ENCODE assay signal across 34 cellular contexts in genomic region chr5:158531899-158532298, GRCh38.
"Had no signal": no experiment of that assay in that cellular context is flagged by ENCODE, and none has a peak within 500 bp of the region (broad histone marks: within the 10 kb centered on the region; RNA-seq: fewer than 3 reads in every experiment).

No MANE protein-coding gene starts in this region.

- H3K9me3 ChIP-seq: ascending aorta, breast epithelium had no signal

- H3K27me3 Mint-ChIP-seq: activated naive CD4-positive, alpha-beta T cell treated with anti-CD3 and anti-CD28 coated beads, Interleukin-2, amount 50 U/mL, for 24 hours; activated naive CD8-positive, alpha-beta T cell treated with anti-CD3 and anti-CD28 coated beads, Interleukin-2, amount 50 U/mL, for 24 hours; activated T-cell treated with anti-CD3 and anti-CD28 coated beads, Interleukin-2, amount 50 U/mL, for 24 hours had no signal

- ATAC-seq: activated CD4-positive, CD25-positive, alpha-beta regulatory T cell treated with anti-CD3 and anti-CD28 coated beads, Interleukin-2, amount 50 U/mL, for 24 hours; activated naive CD8-positive, alpha-beta T cell treated with anti-CD3 and anti-CD28 coated beads, Interleukin-2, amount 50 U/mL, for 24 hours; activated T-cell treated with anti-CD3 and anti-CD28 coated beads, Interleukin-2, amount 50 U/mL, for 72 hours; activated T-helper 17 cell treated with anti-CD3 and anti-CD28 coated beads, Interleukin-2, amount 50 U/mL, for 72 hours; esophagus mucosa; T-helper 17 cell had no signal

- H3K4me3 Mint-ChIP-seq: activated B cell treated with CpG ODN at 0.5 μM for 24 hours; activated CD4-positive, alpha-beta memory T cell treated with anti-CD3 and anti-CD28 coated beads, Interleukin-2, amount 10 ng/mL, durations not matched to agents 7 days and 5 days; activated CD4-positive, alpha-beta T cell treated with anti-CD3 and anti-CD28 coated beads, Interleukin-2, amount 10 ng/mL, durations not matched to agents 7 days and 5 days; activated naive CD4-positive, alpha-beta T cell treated with anti-CD3 and anti-CD28 coated beads, Interleukin-2, amount 50 U/mL, for 24 hours; activated naive CD8-positive, alpha-beta T cell treated with anti-CD3 and anti-CD28 coated beads for 36 hours; activated naive CD8-positive, alpha-beta T cell treated with anti-CD3 and anti-CD28 coated beads, Interleukin-2, amount 50 U/mL, for 24 hours; activated T-cell treated with anti-CD3 and anti-CD28 coated beads, Interleukin-2, amount 50 U/mL, for 24 hours; activated T-cell treated with anti-CD3 and anti-CD28 coated beads, Interleukin-2, amount 50 U/mL, for 72 hours; activated T-helper 17 cell treated with anti-CD3 and anti-CD28 coated beads, Interleukin-2, amount 50 U/mL, for 72 hours; brain; dendritic cell treated with granulocyte-macrophage colony-stimulating factor and Interleukin-4, amounts not matched to agents 40 ng/mL and 50 ng/mL, for 4 days; endodermal cell; T-helper 17 cell; T-helper 2 cell treated with Interferon-gamma antibody and Interleukin-4, amounts not matched to agents 5 μg/mL and 100 μg/mL, for 36 hours had no signal

- H3K9me3 Mint-ChIP-seq: activated B cell treated with CpG ODN at 0.5 μM for 24 hours; activated CD4-positive, alpha-beta memory T cell treated with anti-CD3 and anti-CD28 coated beads, Interleukin-2, amount 10 ng/mL, durations not matched to agents 7 days and 5 days; activated CD4-positive, alpha-beta T cell treated with anti-CD3 and anti-CD28 coated beads, Interleukin-2, amount 10 ng/mL, durations not matched to agents 7 days and 5 days; activated naive CD4-positive, alpha-beta T cell treated with anti-CD3 and anti-CD28 coated beads, Interleukin-2, amount 50 U/mL, for 24 hours; activated naive CD8-positive, alpha-beta T cell treated with anti-CD3 and anti-CD28 coated beads for 36 hours; activated naive CD8-positive, alpha-beta T cell treated with anti-CD3 and anti-CD28 coated beads, Interleukin-2, amount 50 U/mL, for 24 hours; activated T-cell treated with anti-CD3 and anti-CD28 coated beads, Interleukin-2, amount 50 U/mL, for 24 hours; activated T-helper 17 cell treated with anti-CD3 and anti-CD28 coated beads, Interleukin-2, amount 50 U/mL, for 72 hours; dendritic cell treated with granulocyte-macrophage colony-stimulating factor and Interleukin-4, amounts not matched to agents 40 ng/mL and 50 ng/mL, for 4 days; endodermal cell; T-helper 2 cell treated with Interferon-gamma antibody and Interleukin-4, amounts not matched to agents 5 μg/mL and 100 μg/mL, for 36 hours had no signal

- H3K27ac ChIP-seq: ascending aorta, breast epithelium, cardiac muscle cell, coronary artery, dorsolateral prefrontal cortex, WERI-Rb-1 had no signal

- H3K36me3 Mint-ChIP-seq: activated naive CD4-positive, alpha-beta T cell treated with anti-CD3 and anti-CD28 coated beads, Interleukin-2, amount 50 U/mL, for 24 hours; activated naive CD8-positive, alpha-beta T cell treated with anti-CD3 and anti-CD28 coated beads for 36 hours; brain had no signal

- H3K4me1 Mint-ChIP-seq: activated B cell treated with CpG ODN at 0.5 μM for 24 hours; activated CD4-positive, alpha-beta memory T cell treated with anti-CD3 and anti-CD28 coated beads, Interleukin-2, amount 10 ng/mL, durations not matched to agents 7 days and 5 days; activated CD4-positive, alpha-beta T cell treated with anti-CD3 and anti-CD28 coated beads, Interleukin-2, amount 10 ng/mL, durations not matched to agents 7 days and 5 days; activated naive CD4-positive, alpha-beta T cell treated with anti-CD3 and anti-CD28 coated beads, Interleukin-2, amount 50 U/mL, for 24 hours; activated naive CD8-positive, alpha-beta T cell treated with anti-CD3 and anti-CD28 coated beads for 36 hours; activated naive CD8-positive, alpha-beta T cell treated with anti-CD3 and anti-CD28 coated beads, Interleukin-2, amount 50 U/mL, for 24 hours; activated T-helper 17 cell treated with anti-CD3 and anti-CD28 coated beads, Interleukin-2, amount 50 U/mL, for 72 hours; endodermal cell; T-helper 17 cell had no signal

- H3K27ac Mint-ChIP-seq: activated B cell treated with CpG ODN at 0.5 μM for 24 hours; activated CD4-positive, alpha-beta memory T cell treated with anti-CD3 and anti-CD28 coated beads, Interleukin-2, amount 10 ng/mL, durations not matched to agents 7 days and 5 days; activated CD4-positive, alpha-beta T cell treated with anti-CD3 and anti-CD28 coated beads, Interleukin-2, amount 10 ng/mL, durations not matched to agents 7 days and 5 days; activated naive CD4-positive, alpha-beta T cell treated with anti-CD3 and anti-CD28 coated beads, Interleukin-2, amount 50 U/mL, for 24 hours; activated naive CD8-positive, alpha-beta T cell treated with anti-CD3 and anti-CD28 coated beads for 36 hours; activated naive CD8-positive, alpha-beta T cell treated with anti-CD3 and anti-CD28 coated beads, Interleukin-2, amount 50 U/mL, for 24 hours; activated T-cell treated with anti-CD3 and anti-CD28 coated beads, Interleukin-2, amount 50 U/mL, for 24 hours; activated T-cell treated with anti-CD3 and anti-CD28 coated beads, Interleukin-2, amount 50 U/mL, for 72 hours; activated T-helper 17 cell treated with anti-CD3 and anti-CD28 coated beads, Interleukin-2, amount 50 U/mL, for 72 hours; dendritic cell treated with granulocyte-macrophage colony-stimulating factor and Interleukin-4, amounts not matched to agents 40 ng/mL and 50 ng/mL, for 4 days; endodermal cell; T-helper 2 cell treated with Interferon-gamma antibody and Interleukin-4, amounts not matched to agents 5 μg/mL and 100 μg/mL, for 36 hours had no signal

- DNase-seq: activated B cell treated with CpG ODN at 0.5 μM for 24 hours; activated CD4-positive, alpha-beta memory T cell treated with anti-CD3 and anti-CD28 coated beads, Interleukin-2, amount 10 ng/mL, durations not matched to agents 7 days and 5 days; activated CD4-positive, alpha-beta T cell treated with anti-CD3 and anti-CD28 coated beads, Interleukin-2, amount 10 ng/mL, durations not matched to agents 7 days and 5 days; activated CD4-positive, alpha-beta T cell treated with anti-CD3 and anti-CD28 coated beads, Interleukin-2, amount 50 U/mL, for 4 hours; activated CD8-positive, alpha-beta memory T cell treated with anti-CD3 and anti-CD28 coated beads, Interleukin-2, amount 50 U/mL, for 48 hours; activated effector memory CD4-positive, alpha-beta T cell treated with Interleukin-2 at 50 U/mL for 16 hours; activated gamma-delta T cell treated with Interleukin-2 at 50 U/mL for 16 hours; activated naive CD4-positive, alpha-beta T cell treated with Interleukin-2 at 50 U/mL for 16 hours; activated naive CD8-positive, alpha-beta T cell treated with anti-CD3 and anti-CD28 coated beads for 36 hours; activated naive CD8-positive, alpha-beta T cell treated with anti-CD3 and anti-CD28 coated beads, Interleukin-2, amount 50 U/mL, for 24 hours; activated T-cell treated with anti-CD3 and anti-CD28 coated beads for 4 hours; activated T-cell treated with anti-CD3 and anti-CD28 coated beads, Interleukin-2, amount 50 U/mL, for 24 hours; activated T-cell treated with anti-CD3 and anti-CD28 coated beads, Interleukin-2, amount 50 U/mL, for 72 hours; central memory CD4-positive, alpha-beta T cell; cerebellar nuclear complex; dorsolateral prefrontal cortex; effector memory CD4-positive, alpha-beta T cell; endodermal cell; head of caudate nucleus; T-helper 1 cell; T-helper 17 cell; T1000; WERI-Rb-1 had no signal

- H3K4me3 ChIP-seq: ascending aorta, breast epithelium, cardiac muscle cell, coronary artery, dorsolateral prefrontal cortex had no signal

- H3K27me3 ChIP-seq: ascending aorta, breast epithelium, cardiac muscle cell had no signal

- H3K4me1 ChIP-seq: ascending aorta, breast epithelium had no signal

- H3K36me3 ChIP-seq: ascending aorta, breast epithelium, cardiac muscle cell, WERI-Rb-1 had no signal
